ENCODE assay signal across 2 cellular contexts in the genomic region with DNA sequence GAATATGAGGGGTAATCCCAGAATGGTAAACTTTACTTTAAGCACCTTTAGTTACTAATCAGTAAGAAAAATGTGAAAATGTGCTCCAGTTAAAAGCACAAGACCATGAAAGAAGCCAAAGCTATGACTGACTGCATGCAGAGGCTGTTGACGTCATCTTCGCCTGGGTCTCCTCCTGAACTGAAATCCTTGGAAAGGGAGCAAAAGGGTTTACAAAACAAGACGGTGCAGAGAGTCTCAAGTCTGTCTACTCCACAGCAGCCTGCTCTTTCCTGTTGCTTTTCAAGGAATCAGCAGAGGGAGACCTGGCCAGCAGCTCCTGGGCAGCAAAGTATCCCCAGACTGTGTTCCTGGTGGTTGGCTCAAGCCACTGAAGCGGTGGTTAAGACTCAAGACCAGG.
TF ChIP-seq lines count a peak whose summit lies in the region.

No MANE protein-coding gene starts in this region.

TF ChIP-seq in IMR-90, 13 proteins besides CTCF, POLR2A, EP300 and RAD21:
- no peak for TF ChIP-seq MAZ (IDR thresholded peaks at IDR 0.05; ENCODE audit: borderline replicate concordance, low read depth, low read length)
- TF ChIP-seq MAFK (IDR thresholded peaks at IDR 0.05; ENCODE audit: low read depth, low read length) = no peak
- TF ChIP-seq NFE2L2 (IDR thresholded peaks at IDR 0.05; ENCODE audit: low read depth, low read length) = no peak
- no peak for TF ChIP-seq FOS (IDR thresholded peaks at IDR 0.05; ENCODE audit: low read depth, low read length)
- no peak for TF ChIP-seq CEBPB (IDR thresholded peaks at IDR 0.05; ENCODE audit: low read depth, low read length)
- no peak for TF ChIP-seq RFX5 (IDR thresholded peaks at IDR 0.05; ENCODE audit: low read depth, low read length)
- TF ChIP-seq USF2 (IDR thresholded peaks at IDR 0.05; ENCODE audit: low read depth, low read length) = no peak
- no peak for TF ChIP-seq ELK1 (IDR thresholded peaks at IDR 0.05; ENCODE audit: borderline replicate concordance, low read depth, low read length)

TF ChIP-seq in K562, 482 proteins besides CTCF, POLR2A, EP300 and RAD21:
- TF ChIP-seq ATF7 (IDR thresholded peaks at IDR 0.05) (0 out of 2 replicates have a peak, but pooled peaks have one; percentile 32), ATF3 (IDR thresholded peaks at IDR 0.05) (0 out of 2 replicates have a peak, but pooled peaks have one; percentile 41), ATF3 (CRISPR knock-in tag; conservative IDR thresholded peaks at IDR 0.05) (no peak)
- TF ChIP-seq, protein P1, sequence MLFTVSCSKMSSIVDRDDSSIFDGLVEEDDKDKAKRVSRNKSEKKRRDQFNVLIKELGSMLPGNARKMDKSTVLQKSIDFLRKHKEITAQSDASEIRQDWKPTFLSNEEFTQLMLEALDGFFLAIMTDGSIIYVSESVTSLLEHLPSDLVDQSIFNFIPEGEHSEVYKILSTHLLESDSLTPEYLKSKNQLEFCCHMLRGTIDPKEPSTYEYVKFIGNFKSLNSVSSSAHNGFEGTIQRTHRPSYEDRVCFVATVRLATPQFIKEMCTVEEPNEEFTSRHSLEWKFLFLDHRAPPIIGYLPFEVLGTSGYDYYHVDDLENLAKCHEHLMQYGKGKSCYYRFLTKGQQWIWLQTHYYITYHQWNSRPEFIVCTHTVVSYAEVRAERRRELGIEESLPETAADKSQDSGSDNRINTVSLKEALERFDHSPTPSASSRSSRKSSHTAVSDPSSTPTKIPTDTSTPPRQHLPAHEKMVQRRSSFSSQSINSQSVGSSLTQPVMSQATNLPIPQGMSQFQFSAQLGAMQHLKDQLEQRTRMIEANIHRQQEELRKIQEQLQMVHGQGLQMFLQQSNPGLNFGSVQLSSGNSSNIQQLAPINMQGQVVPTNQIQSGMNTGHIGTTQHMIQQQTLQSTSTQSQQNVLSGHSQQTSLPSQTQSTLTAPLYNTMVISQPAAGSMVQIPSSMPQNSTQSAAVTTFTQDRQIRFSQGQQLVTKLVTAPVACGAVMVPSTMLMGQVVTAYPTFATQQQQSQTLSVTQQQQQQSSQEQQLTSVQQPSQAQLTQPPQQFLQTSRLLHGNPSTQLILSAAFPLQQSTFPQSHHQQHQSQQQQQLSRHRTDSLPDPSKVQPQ (CRISPR knock-in tag; IDR thresholded peaks at IDR 0.05; ENCODE audit: borderline replicate concordance) = no peak
